In the genomic region with DNA sequence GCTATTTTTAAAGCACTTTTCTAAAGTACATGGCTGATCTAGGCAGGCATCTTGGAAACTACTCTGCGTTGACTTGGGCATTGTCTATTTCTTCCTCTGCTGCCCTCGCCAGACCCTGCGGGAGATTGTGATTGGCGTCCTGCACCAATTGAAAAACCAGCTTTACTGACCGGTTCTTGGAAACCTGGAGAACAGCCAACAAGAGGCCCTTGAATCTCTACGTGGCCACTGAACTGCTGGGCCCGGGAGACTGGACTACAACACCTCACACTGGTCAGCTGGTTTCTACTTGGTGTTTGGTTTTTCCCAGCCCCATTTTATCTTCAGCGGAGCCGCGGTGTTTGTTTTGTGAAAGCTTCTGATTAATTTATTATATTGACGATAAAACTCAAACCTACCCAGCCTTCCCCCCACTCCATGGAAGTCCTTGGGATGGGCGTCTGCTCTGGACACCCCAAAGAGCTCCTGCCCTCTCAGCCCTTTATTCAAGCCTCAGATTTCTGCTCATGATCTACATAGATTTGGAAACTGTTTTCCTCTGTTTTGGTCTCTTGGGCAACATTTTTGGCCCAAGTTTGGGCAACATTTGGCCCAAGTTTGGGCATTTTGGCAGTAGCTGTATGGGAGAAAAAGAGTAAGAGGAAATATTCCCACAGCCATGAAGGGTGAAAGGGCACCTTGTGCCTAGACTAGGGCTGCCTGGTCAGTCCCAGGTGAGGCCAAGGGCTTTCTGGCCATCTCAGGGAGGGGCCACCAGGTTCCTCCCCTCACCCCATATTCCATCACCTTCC, we compare ENCODE assay signal across 20 cellular contexts. TPM values are rescaled to one million over a fixed set of nuclear protein-coding genes. Genes with fewer than 3 reads are reported as not detected.
DNase-seq lines count a peak whose midpoint lies in the region; ATAC-seq, FAIRE-seq and TF ChIP-seq lines count a peak whose summit lies in the region.
"Had no signal": no experiment of that assay in that cellular context is flagged by ENCODE, and none has a peak within 500 bp of the region (broad histone marks: within the 10 kb centered on the region; RNA-seq: fewer than 3 reads in every experiment).

No MANE protein-coding gene starts in this region.

- H3K36me3 ChIP-seq in K562 (ENCODE audit: control insufficient read depth, insufficient read depth, low read length), result peaks cover 83% of the 10 kb centered on the region
- peaks cover 11 to 57% (median 28%) of the 10 kb centered on the region in 4 donors for H3K36me3 ChIP-seq in right lobe of liver

- POLR2A ChIA-PET in K562 (lab: Yijun Ruan, JAX), result interaction anchor here (0.7 kb wide), 1 partner anchor 178 kb away, joined by 3 read pairs; no protein-coding TSS in a partner anchor
- POLR2A ChIA-PET in activated CD4-positive, alpha-beta T cell treated with anti-CD3 and anti-CD28 coated beads, Interleukin-2, amount 10 ng/mL, durations not matched to agents 7 days and 5 days (lab: Charles Lee), result no interaction called here

- WGBS in K562 (ENCODE audit: insufficient coverage, low coverage, missing lambda C conversion rate), result 64% methylated on average over 11 of the region's 12 CpGs
- WGBS in right lobe of liver (ENCODE audit: insufficient coverage, low coverage, low lambda C conversion rate, missing lambda C conversion rate), result 55% methylated on average over 5 of the region's 12 CpGs

- H3K4me2 ChIP-seq in K562 (ENCODE audit: insufficient read depth, low read length), result no peak overlapping the region

- peaks cover 84% of the 10 kb centered on the region for H3K79me2 ChIP-seq in K562 (ENCODE audit: control insufficient read depth, insufficient read depth, low read length)
- H3K79me2 ChIP-seq: parathyroid adenoma had no signal

- H3K9me3 ChIP-seq in K562 (replicated peaks; ENCODE audit: control insufficient read depth, insufficient read depth, low read depth, low read length), result no peaks in the 10 kb centered on the region
- H3K9me3 ChIP-seq in right lobe of liver, result no peaks in the 10 kb centered on the region
- H3K9me3 ChIP-seq: ascending aorta had no signal

- FAIRE-seq in K562 (lab: Jason Lieb, UNC), result no peak

- H3K4me3 ChIP-seq in K562, result no peak overlapping the region
- H3K4me3 ChIP-seq in right lobe of liver, result no peak overlapping the region
- H3K4me3 ChIP-seq: ascending aorta had no signal

- no peaks in the 10 kb centered on the region for H3K9me3 Mint-ChIP-seq in activated CD4-positive, alpha-beta T cell treated with anti-CD3 and anti-CD28 coated beads, Interleukin-2, amount 10 ng/mL, durations not matched to agents 7 days and 5 days
- H3K9me3 Mint-ChIP-seq: activated CD4-positive, alpha-beta T cell treated with anti-CD3 and anti-CD28 coated beads, Interleukin-2, amount 10 ng/mL, durations not matched to agents 24 days and 14 days; CD8-positive, alpha-beta memory T cell; naive thymus-derived CD4-positive, alpha-beta T cell; stimulated activated naive CD8-positive, alpha-beta T cell treated with anti-CD3 and anti-CD28 coated beads, Interleukin-15, Interleukin-2, amounts not matched to agents 100 ng/mL and 50 ng/mL, for 24 hours had no signal

- H3K36me3 Mint-ChIP-seq in activated CD4-positive, alpha-beta T cell treated with anti-CD3 and anti-CD28 coated beads, Interleukin-2, amount 10 ng/mL, durations not matched to agents 7 days and 5 days (ENCODE audit: low read depth), result peaks cover 68% of the 10 kb centered on the region

- H3K9ac ChIP-seq in K562 (ENCODE audit: insufficient read depth in 1 of 2, low read depth in 2 of 2, low read length in 2 of 2), result peak overlapping the region in 1 of 2 experiments; percentile 83; a peak in 1 of 4 replicates
- H3K9ac ChIP-seq: parathyroid adenoma had no signal

- no peak overlapping the region for H3K27ac Mint-ChIP-seq in activated CD4-positive, alpha-beta T cell treated with anti-CD3 and anti-CD28 coated beads, Interleukin-2, amount 10 ng/mL, durations not matched to agents 7 days and 5 days
- H3K27ac Mint-ChIP-seq: stimulated activated naive CD8-positive, alpha-beta T cell treated with anti-CD3 and anti-CD28 coated beads, Interleukin-15, Interleukin-2, amounts not matched to agents 100 ng/mL and 50 ng/mL, for 24 hours had no signal

- DNase-seq in Right ventricle myocardium superior, result peak; percentile 25
- DNase-seq in left ventricle myocardium superior, result no peak
- DNase-seq in K562 (ENCODE audit: extremely low read depth in 1 of 4, low spot score in 3 of 4), result no peak
- peak in 1 of 3 donors; percentile 62 for DNase-seq in right lobe of liver
- no peak for DNase-seq in superior temporal gyrus (ENCODE audit: extremely low spot score)
- DNase-seq in pons (ENCODE audit: low spot score), result no peak
- DNase-seq in activated CD4-positive, alpha-beta T cell treated with anti-CD3 and anti-CD28 coated beads, Interleukin-2, amount 10 ng/mL, durations not matched to agents 7 days and 5 days, result no peak
- no peak for DNase-seq in SHP77 (lab: John Stamatoyannopoulos, UW)
- DNase-seq: activated CD4-positive, alpha-beta T cell treated with anti-CD3 and anti-CD28 coated beads, Interleukin-2, amount 10 ng/mL, durations not matched to agents 24 days and 14 days; activated naive CD4-positive, alpha-beta T cell; CD8-positive, alpha-beta memory T cell; DMS79; naive thymus-derived CD4-positive, alpha-beta T cell; NCI-H1048; NCI-H2029; NCI-H510A; SW 1271 had no signal

- H3K4me1 Mint-ChIP-seq in activated CD4-positive, alpha-beta T cell treated with anti-CD3 and anti-CD28 coated beads, Interleukin-2, amount 10 ng/mL, durations not matched to agents 7 days and 5 days, result peaks cover 42% of the 10 kb centered on the region

- TF ChIP-seq EP300 in K562 (IDR thresholded peaks at IDR 0.05; ENCODE audit: low read length), result no peak

- TF ChIP-seq CTCF in K562 (IDR thresholded peaks at IDR 0.05 in 2 of 3, conservative IDR thresholded peaks at IDR 0.05 in 1 of 3; ENCODE audit: insufficient read depth in 2 of 3, low read depth in 1 of 3, low read length in 3 of 3) (no peak), right lobe of liver (IDR thresholded peaks at IDR 0.05) (no peak)

- H3K27me3 Mint-ChIP-seq in activated CD4-positive, alpha-beta T cell treated with anti-CD3 and anti-CD28 coated beads, Interleukin-2, amount 10 ng/mL, durations not matched to agents 7 days and 5 days, result no peaks in the 10 kb centered on the region
- H3K27me3 Mint-ChIP-seq: activated CD4-positive, alpha-beta T cell treated with anti-CD3 and anti-CD28 coated beads, Interleukin-2, amount 10 ng/mL, durations not matched to agents 24 days and 14 days; CD8-positive, alpha-beta memory T cell; naive thymus-derived CD4-positive, alpha-beta T cell; stimulated activated naive CD8-positive, alpha-beta T cell treated with anti-CD3 and anti-CD28 coated beads, Interleukin-15, Interleukin-2, amounts not matched to agents 100 ng/mL and 50 ng/mL, for 24 hours had no signal

- H3K4me1 ChIP-seq in K562 (replicated peaks in 1 of 2; ENCODE audit: control insufficient read depth in 2 of 2, insufficient read depth in 2 of 2, low read length in 2 of 2), result peaks cover 35 to 39% of the 10 kb centered on the region in 2 experiments; a peak in 4 of 5 replicates
- H3K4me1 ChIP-seq in right lobe of liver, result peaks cover 0 to 35% (median 9%) of the 10 kb centered on the region in 4 donors

- no TSS peak for BruUV-seq in K562 (replicated peaks; lab: Mats Ljungman, UMichigan)

- intact Hi-C loops in Right ventricle myocardium superior (cut with DNase I), result no loop called here
- intact Hi-C loops in left ventricle myocardium superior (cut with micrococcal nuclease), result no loop called here
- intact Hi-C loops in K562 (cut with micrococcal nuclease), result no loop called here
- intact Hi-C loops in right lobe of liver (cut with DNase I), result no loop called here

- in situ Hi-C loops in K562 (cut with MboI), result no loop called here

- no peaks in the 10 kb centered on the region; the same call in 1 of the 2 replicates for H4K20me1 ChIP-seq in K562 (replicated peaks; ENCODE audit: control insufficient read depth, insufficient read depth, low read length)

- no peak for ATAC-seq in Right ventricle myocardium superior (ENCODE audit: poor library complexity)
- ATAC-seq in left ventricle myocardium superior, result no peak
- no peak for ATAC-seq in K562
- ATAC-seq in right lobe of liver, result peak in 3 of 4 donors; percentile 2 to 30 (median 4)
- ATAC-seq: naive thymus-derived CD4-positive, alpha-beta T cell had no signal

- H2AFZ ChIP-seq in K562 (ENCODE audit: low read depth, low read length), result no peak overlapping the region
- H2AFZ ChIP-seq: parathyroid adenoma had no signal

- H3K9me1 ChIP-seq in K562 (ENCODE audit: control insufficient read depth, insufficient read depth, low read length), result no peaks in the 10 kb centered on the region

- H3K27me3 ChIP-seq in K562 (ENCODE audit: control insufficient read depth in 2 of 2, insufficient read depth in 2 of 2, low read length in 2 of 2), result no peaks in the 10 kb centered on the region
- H3K27me3 ChIP-seq in right lobe of liver, result no peaks in the 10 kb centered on the region
- H3K27me3 ChIP-seq: ascending aorta had no signal

- CTCF ChIA-PET in K562 (lab: Yijun Ruan, JAX; ENCODE audit: low intra/inter-chr PET ratio), result no interaction called here
- CTCF ChIA-PET in activated CD4-positive, alpha-beta T cell treated with anti-CD3 and anti-CD28 coated beads, Interleukin-2, amount 10 ng/mL, durations not matched to agents 7 days and 5 days (lab: Charles Lee), result interaction anchor here (0.6 to 1.0 kb wide), 2 partner anchors 41 to 160 kb away, joined by 3 read pairs; no protein-coding TSS in a partner anchor

- no peak overlapping the region for H3K4me3 Mint-ChIP-seq in activated CD4-positive, alpha-beta T cell treated with anti-CD3 and anti-CD28 coated beads, Interleukin-2, amount 10 ng/mL, durations not matched to agents 7 days and 5 days
- H3K4me3 Mint-ChIP-seq: activated CD4-positive, alpha-beta T cell treated with anti-CD3 and anti-CD28 coated beads, Interleukin-2, amount 10 ng/mL, durations not matched to agents 24 days and 14 days; stimulated activated naive CD8-positive, alpha-beta T cell treated with anti-CD3 and anti-CD28 coated beads, Interleukin-15, Interleukin-2, amounts not matched to agents 100 ng/mL and 50 ng/mL, for 24 hours had no signal

- 0 out of 2 replicates have a peak, but pooled peaks have one; percentile 44 for TF ChIP-seq POLR2A in K562 (conservative IDR thresholded peaks at IDR 0.05)
- TF ChIP-seq POLR2A in right lobe of liver (IDR thresholded peaks at IDR 0.05), result no peak

- H3K27ac ChIP-seq in K562 (ENCODE audit: extremely low read depth, low read depth, low read length) (peak overlapping the region; percentile 13; the same call in 2 of the 3 replicates), right lobe of liver (peak overlapping the region in 1 of 3 donors; percentile 51)
- H3K27ac ChIP-seq: ascending aorta, parathyroid adenoma had no signal

- no peak for TF ChIP-seq RAD21 in K562 (CRISPR knock-in tag; conservative IDR thresholded peaks at IDR 0.05 in 1 of 2, IDR thresholded peaks at IDR 0.05 in 1 of 2)

RNA-seq across cellular contexts. Expression of a gene that starts 4.7 kb away (rescaled TPM):
- 69.1 TPM for total RNA-seq in Right ventricle myocardium superior
- total RNA-seq in left ventricle myocardium superior, result 72.3 TPM
- 94.6 and 259 TPM in 2 replicates for total RNA-seq in K562 (2011; cell fraction: chromatin; rRNA removed; ENCODE audit: low replicate concordance)
- total RNA-seq in K562 (2011; cell fraction: nucleolus; rRNA removed), result 158 and 168 TPM in 2 replicates
- 148 and 161 TPM in 2 replicates for total RNA-seq in K562 (2011; cell fraction: nucleoplasm; rRNA removed)
- 42.9 and 51.6 TPM in 2 replicates for total RNA-seq in K562 (2014; rRNA removed)
- 41.2 and 45.4 TPM in 2 replicates for total RNA-seq in K562 (2014; rRNA removed; fragmentation: Illumina TruSeq; extraction: Trizol)
- total RNA-seq in K562 (2015; rRNA removed; fragmentation: Illumina TruSeq; extraction: Trizol), result 47.6 and 48.6 TPM in 2 replicates
- total RNA-seq in K562 (2021), result 50.0 and 55.1 TPM in 2 replicates
- 41.8 and 58.9 TPM in 2 replicates for polyA plus RNA-seq in K562 (2011; rRNA removed)
- 35.1 and 46.5 TPM in 2 replicates for polyA plus RNA-seq in K562 (2011; cell fraction: cytosol; rRNA removed)
- polyA plus RNA-seq in K562 (2011; cell fraction: nucleus; rRNA removed), result 76.8 and 145 TPM in 2 replicates
- 46.8 and 71.4 TPM in 2 replicates for polyA plus RNA-seq in K562 (2012)
- 71.5 and 84.2 TPM in 2 replicates for polyA plus RNA-seq in K562 (2014; fragmentation: Illumina TruSeq; extraction: Trizol)
- polyA plus RNA-seq in K562 (2014; fragmentation: Nextera tagmentation; extraction: Ambion mirVana), result 100 to 1,000 TPM in 1 of 2 experiments, 10 to 100 TPM in 1; 82.7 to 100 TPM
- polyA plus RNA-seq in K562 (2014; rRNA removed), result 71.3 and 82.0 TPM in 2 replicates
- polyA minus RNA-seq in K562 (2011; rRNA and poly(A)+ RNA removed), result 42.5 and 66.7 TPM in 2 replicates
- polyA minus RNA-seq in K562 (2011; cell fraction: cytosol; rRNA and poly(A)+ RNA removed), result 16.9 and 28.1 TPM in 2 replicates
- polyA minus RNA-seq in K562 (2011; cell fraction: nucleus; rRNA and poly(A)+ RNA removed), result 36.9 and 49.1 TPM in 2 replicates
- 10 to 100 TPM; 34.5 to 46.2 (median 35.2) TPM for total RNA-seq in right lobe of liver
- 10 to 100 TPM; 56.7 to 62.3 TPM for total RNA-seq in activated CD4-positive, alpha-beta T cell treated with anti-CD3 and anti-CD28 coated beads, Interleukin-2, amount 10 ng/mL, durations not matched to agents 7 days and 5 days

RNA-seq across cellular contexts. Expression of a gene that starts 5.9 kb away (rescaled TPM):
- 2.3 TPM for total RNA-seq in Right ventricle myocardium superior
- total RNA-seq in left ventricle myocardium superior, result 3.1 TPM
- 63.5 and 83.8 TPM in 2 replicates for total RNA-seq in K562 (2011; cell fraction: chromatin; rRNA removed; ENCODE audit: low replicate concordance)
- 39.0 and 45.4 TPM in 2 replicates for total RNA-seq in K562 (2011; cell fraction: nucleolus; rRNA removed)
- total RNA-seq in K562 (2011; cell fraction: nucleoplasm; rRNA removed), result 59.4 and 78.8 TPM in 2 replicates
- total RNA-seq in K562 (2014; rRNA removed), result 46.7 and 50.8 TPM in 2 replicates
- 28.1 and 31.6 TPM in 2 replicates for total RNA-seq in K562 (2014; rRNA removed; fragmentation: Illumina TruSeq; extraction: Trizol)
- total RNA-seq in K562 (2015; rRNA removed; fragmentation: Illumina TruSeq; extraction: Trizol), result 26.2 and 27.9 TPM in 2 replicates
- total RNA-seq in K562 (2021), result 29.3 and 34.4 TPM in 2 replicates
- polyA plus RNA-seq in K562 (2011; rRNA removed), result 25.6 and 32.8 TPM in 2 replicates
- 11.3 and 14.9 TPM in 2 replicates for polyA plus RNA-seq in K562 (2011; cell fraction: cytosol; rRNA removed)
- polyA plus RNA-seq in K562 (2011; cell fraction: nucleus; rRNA removed), result 96.3 and 104 TPM in 2 replicates
- polyA plus RNA-seq in K562 (2012), result 33.2 and 36.0 TPM in 2 replicates
- 48.3 and 50.5 TPM in 2 replicates for polyA plus RNA-seq in K562 (2014; fragmentation: Illumina TruSeq; extraction: Trizol)
- 10 to 100 TPM; 13.8 to 16.0 TPM for polyA plus RNA-seq in K562 (2014; fragmentation: Nextera tagmentation; extraction: Ambion mirVana)
- polyA plus RNA-seq in K562 (2014; rRNA removed), result 64.0 and 65.6 TPM in 2 replicates
- 17.9 and 20.6 TPM in 2 replicates for polyA minus RNA-seq in K562 (2011; rRNA and poly(A)+ RNA removed)
- polyA minus RNA-seq in K562 (2011; cell fraction: cytosol; rRNA and poly(A)+ RNA removed), result 4.3 and 7.2 TPM in 2 replicates
- 24.5 and 27.0 TPM in 2 replicates for polyA minus RNA-seq in K562 (2011; cell fraction: nucleus; rRNA and poly(A)+ RNA removed)
- 1 to 10 TPM in 2 of 6 experiments, under 1 TPM in 4; 0.26 to 2.4 (median 0.76) TPM for total RNA-seq in right lobe of liver
- total RNA-seq in activated CD4-positive, alpha-beta T cell treated with anti-CD3 and anti-CD28 coated beads, Interleukin-2, amount 10 ng/mL, durations not matched to agents 7 days and 5 days, result 10 to 100 TPM; 17.4 to 18.5 TPM

RNA-seq across cellular contexts. Expression of a gene that starts 9.7 kb away (rescaled TPM):
- total RNA-seq in Right ventricle myocardium superior (41.6 TPM), left ventricle myocardium superior (45.2 TPM), K562 (2014; rRNA removed) (43.5 and 62.9 TPM in 2 replicates), K562 (2014; rRNA removed; fragmentation: Illumina TruSeq; extraction: Trizol) (33.3 and 43.2 TPM in 2 replicates), K562 (2015; rRNA removed; fragmentation: Illumina TruSeq; extraction: Trizol) (25.4 and 32.0 TPM in 2 replicates), K562 (2021) (167 and 175 TPM in 2 replicates), right lobe of liver (10 to 100 TPM; 48.1 to 70.5 (median 60.9) TPM)
- 117 and 276 TPM in 2 replicates for total RNA-seq in K562 (2011; cell fraction: chromatin; rRNA removed; ENCODE audit: low replicate concordance)
- 148 and 164 TPM in 2 replicates for total RNA-seq in K562 (2011; cell fraction: nucleolus; rRNA removed)
- total RNA-seq in K562 (2011; cell fraction: nucleoplasm; rRNA removed), result 145 and 162 TPM in 2 replicates
- polyA plus RNA-seq in K562 (2011; rRNA removed) (38.7 and 58.6 TPM in 2 replicates), K562 (2014; fragmentation: Illumina TruSeq; extraction: Trizol) (99.8 and 139 TPM in 2 replicates), K562 (2014; fragmentation: Nextera tagmentation; extraction: Ambion mirVana) (10 to 100 TPM; 62.3 to 80.6 TPM), K562 (2014; rRNA removed) (80.5 and 95.2 TPM in 2 replicates)
- polyA plus RNA-seq in K562 (2011; cell fraction: cytosol; rRNA removed), result 34.8 and 93.5 TPM in 2 replicates
- polyA plus RNA-seq in K562 (2011; cell fraction: nucleus; rRNA removed), result 262 and 432 TPM in 2 replicates
- 137 and 160 TPM in 2 replicates for polyA plus RNA-seq in K562 (2012)
- 19.9 and 27.4 TPM in 2 replicates for polyA minus RNA-seq in K562 (2011; rRNA and poly(A)+ RNA removed)
- 39.1 and 51.2 TPM in 2 replicates for polyA minus RNA-seq in K562 (2011; cell fraction: cytosol; rRNA and poly(A)+ RNA removed)
- polyA minus RNA-seq in K562 (2011; cell fraction: nucleus; rRNA and poly(A)+ RNA removed), result 39.4 and 40.0 TPM in 2 replicates
- 10 to 100 TPM; 72.5 to 86.1 TPM for total RNA-seq in activated CD4-positive, alpha-beta T cell treated with anti-CD3 and anti-CD28 coated beads, Interleukin-2, amount 10 ng/mL, durations not matched to agents 7 days and 5 days

RNA-seq across cellular contexts. Expression of a gene that starts 18.9 kb away (rescaled TPM):
- total RNA-seq in Right ventricle myocardium superior (0.78 TPM), left ventricle myocardium superior (1.4 TPM), K562 (2014; rRNA removed) (21.1 and 25.0 TPM in 2 replicates), K562 (2014; rRNA removed; fragmentation: Illumina TruSeq; extraction: Trizol) (1.1 and 1.3 TPM in 2 replicates), K562 (2015; rRNA removed; fragmentation: Illumina TruSeq; extraction: Trizol) (6.7 and 7.1 TPM in 2 replicates), K562 (2021) (12.9 and 13.9 TPM in 2 replicates), right lobe of liver (1 to 10 TPM in 1 of 6 experiments, under 1 TPM in 5; 0.31 to 1.1 (median 0.87) TPM)
- total RNA-seq in K562 (2011; cell fraction: chromatin; rRNA removed; ENCODE audit: low replicate concordance), result 3.9 and 8.6 TPM in 2 replicates
- total RNA-seq in K562 (2011; cell fraction: nucleolus; rRNA removed), result 9.5 TPM in 2 replicates
- 5.4 and 5.5 TPM in 2 replicates for total RNA-seq in K562 (2011; cell fraction: nucleoplasm; rRNA removed)
- polyA plus RNA-seq in K562 (2011; rRNA removed) (3.6 and 5.3 TPM in 2 replicates), K562 (2014; fragmentation: Illumina TruSeq; extraction: Trizol) (1.6 and 7.0 TPM in 2 replicates), K562 (2014; fragmentation: Nextera tagmentation; extraction: Ambion mirVana) (under 1 TPM; 0.55 to 0.73 TPM), K562 (2014; rRNA removed) (17.0 and 17.3 TPM in 2 replicates)
- polyA plus RNA-seq in K562 (2011; cell fraction: cytosol; rRNA removed), result 6.4 and 18.6 TPM in 2 replicates
- 3.8 and 8.0 TPM in 2 replicates for polyA plus RNA-seq in K562 (2011; cell fraction: nucleus; rRNA removed)
- 10.9 and 13.0 TPM in 2 replicates for polyA plus RNA-seq in K562 (2012)
- polyA minus RNA-seq in K562 (2011; rRNA and poly(A)+ RNA removed), result 0.66 and 0.84 TPM in 2 replicates
- polyA minus RNA-seq in K562 (2011; cell fraction: cytosol; rRNA and poly(A)+ RNA removed), result 4.9 and 8.0 TPM in 2 replicates
- polyA minus RNA-seq in K562 (2011; cell fraction: nucleus; rRNA and poly(A)+ RNA removed), result 2.3 and 2.7 TPM in 2 replicates
- under 1 TPM; 0.73 to 0.97 TPM for total RNA-seq in activated CD4-positive, alpha-beta T cell treated with anti-CD3 and anti-CD28 coated beads, Interleukin-2, amount 10 ng/mL, durations not matched to agents 7 days and 5 days
- total RNA-seq: ascending aorta had no signal

RNA-seq across cellular contexts. Expression of a gene that starts 35.6 kb away (rescaled TPM):
- total RNA-seq in Right ventricle myocardium superior (8.3 TPM), left ventricle myocardium superior (8.3 TPM), K562 (2014; rRNA removed) (13.9 and 14.0 TPM in 2 replicates), K562 (2014; rRNA removed; fragmentation: Illumina TruSeq; extraction: Trizol) (2.6 and 3.6 TPM in 2 replicates), K562 (2015; rRNA removed; fragmentation: Illumina TruSeq; extraction: Trizol) (9.3 and 10.7 TPM in 2 replicates), K562 (2021) (18.0 and 21.5 TPM in 2 replicates), right lobe of liver (10 to 100 TPM; 36.4 to 81.6 (median 43.7) TPM)
- total RNA-seq in K562 (2011; cell fraction: chromatin; rRNA removed; ENCODE audit: low replicate concordance), result 16.1 and 63.4 TPM in 2 replicates
- 75.0 and 82.4 TPM in 2 replicates for total RNA-seq in K562 (2011; cell fraction: nucleolus; rRNA removed)
- total RNA-seq in K562 (2011; cell fraction: nucleoplasm; rRNA removed), result 39.3 and 45.6 TPM in 2 replicates
- polyA plus RNA-seq in K562 (2011; rRNA removed) (8.5 and 8.6 TPM in 2 replicates), K562 (2014; fragmentation: Illumina TruSeq; extraction: Trizol) (6.2 and 12.7 TPM in 2 replicates), K562 (2014; fragmentation: Nextera tagmentation; extraction: Ambion mirVana) (under 1 TPM; 0.04 to 0.21 TPM), K562 (2014; rRNA removed) (17.2 and 20.8 TPM in 2 replicates)
- polyA plus RNA-seq in K562 (2011; cell fraction: cytosol; rRNA removed), result 7.8 and 21.4 TPM in 2 replicates
- 29.1 and 66.7 TPM in 2 replicates for polyA plus RNA-seq in K562 (2011; cell fraction: nucleus; rRNA removed)
- 10.6 and 14.8 TPM in 2 replicates for polyA plus RNA-seq in K562 (2012)
- polyA minus RNA-seq in K562 (2011; rRNA and poly(A)+ RNA removed), result 2.3 and 6.4 TPM in 2 replicates
- 3.2 and 8.1 TPM in 2 replicates for polyA minus RNA-seq in K562 (2011; cell fraction: cytosol; rRNA and poly(A)+ RNA removed)
- polyA minus RNA-seq in K562 (2011; cell fraction: nucleus; rRNA and poly(A)+ RNA removed), result 17.4 and 22.3 TPM in 2 replicates
- total RNA-seq in activated CD4-positive, alpha-beta T cell treated with anti-CD3 and anti-CD28 coated beads, Interleukin-2, amount 10 ng/mL, durations not matched to agents 7 days and 5 days, result 10 to 100 TPM; 16.4 to 18.8 TPM

Comparison
In these comparisons a context has a peak if more than half of its experiments do, and no peak if none do; other contexts are left out.
1. ATAC-seq: peak in right lobe of liver (3 of 4); none in Right ventricle myocardium superior (single experiment), left ventricle myocardium superior (single experiment) and K562 (single experiment).